Comparison of ENCODE assay signal across 8 cellular contexts in genomic region chr1:115469703-115470476, GRCh38.
DNase-seq lines count a peak whose midpoint lies in the region; ATAC-seq and TF ChIP-seq lines count a peak whose summit lies in the region.

No MANE protein-coding gene starts in this region.

- in situ Hi-C loops in Caki2 (cut with HindIII; ENCODE audit: low pct_unique_long_range_greater_than_20kb, low sequenced_read_pairs): no loop called here

- peak; percentile 75 for DNase-seq in Caki2 (ENCODE audit: low read depth)
- DNase-seq in NCI-H1048 (lab: John Stamatoyannopoulos, UW): peak; percentile 4
- DNase-seq in fibroblast of pulmonary artery (ENCODE audit: low read depth): peak; percentile 61
- no peak for DNase-seq in omental fat pad (ENCODE audit: low spot score)
- DNase-seq in GF-D8 (lab: John Stamatoyannopoulos, UW): no peak
- DNase-seq in SIG-M5 treated with dmso at 0.1 percent for 504 hours (lab: John Stamatoyannopoulos, UW; ENCODE audit: unreplicated experiment): no peak

- TF ChIP-seq CTCF in WI38 (IDR thresholded peaks at IDR 0.05; ENCODE audit: low read depth, low read length) (peak; percentile 98), fibroblast of pulmonary artery (IDR thresholded peaks at IDR 0.05; ENCODE audit: low read length, missing control alignments) (peak; percentile 99), omental fat pad (IDR thresholded peaks at IDR 0.05) (peak in 1 of 3 donors; percentile 55)

- H3K4me3 ChIP-seq in WI38 (ENCODE audit: low read depth, low read length) (no peak overlapping the region), fibroblast of pulmonary artery (replicated peaks; ENCODE audit: low read depth, low read length) (no peak overlapping the region)

- ATAC-seq in GM21367 (IDR thresholded peaks at IDR 0.05; ENCODE audit: unreplicated experiment) (peak; percentile 58), omental fat pad (ENCODE audit: low FRiP score) (peak; percentile 58)

Comparison
In these comparisons a context has a peak if more than half of its experiments do, and no peak if none do; other contexts are left out.
1. DNase-seq: peak in Caki2 (single experiment), NCI-H1048 (single experiment) and fibroblast of pulmonary artery (single experiment); none in omental fat pad (single experiment), GF-D8 (single experiment) and SIG-M5 treated with dmso at 0.1 percent for 504 hours (single experiment).